Comparison of ENCODE assay signal across 19 cellular contexts in genomic region chr20:48774696-48775095, GRCh38. TPM values are rescaled to one million over a fixed set of nuclear protein-coding genes. Genes with fewer than 3 reads are reported as not detected.
DNase-seq lines count a peak whose midpoint lies in the region; ATAC-seq and TF ChIP-seq lines count a peak whose summit lies in the region.
"Had no signal": no experiment of that assay in that cellular context is flagged by ENCODE, and none has a peak within 500 bp of the region (broad histone marks: within the 10 kb centered on the region; RNA-seq: fewer than 3 reads in every experiment).

No MANE protein-coding gene starts in this region.

- H3K9me3 Mint-ChIP-seq in CD4-positive, alpha-beta memory T cell = peaks cover 0 to 7% (median 0%) of the 10 kb centered on the region in 8 donors
- H3K9me3 Mint-ChIP-seq in activated B cell treated with CpG ODN at 0.5 μM for 24 hours = peaks cover 6% of the 10 kb centered on the region
- peaks cover 3% of the 10 kb centered on the region for H3K9me3 Mint-ChIP-seq in stimulated activated effector memory CD8-positive, alpha-beta T cell treated with anti-CD3 and anti-CD28 coated beads, Interleukin-12 subunit alpha, Interleukin-12 subunit beta, amount 100 ng/mL, for 72 hours

- no peaks in the 10 kb centered on the region for H3K9me3 ChIP-seq in CD4-positive, alpha-beta memory T cell (ENCODE audit: control insufficient read depth in 1 of 2, low read length in 2 of 2)
- H3K9me3 ChIP-seq in left lung (peaks cover 0 to 2% of the 10 kb centered on the region in 2 donors), ascending aorta (no peaks in the 10 kb centered on the region)
- H3K9me3 ChIP-seq: SJCRH30, suprapubic skin had no signal

- no peaks in the 10 kb centered on the region for H3K27me3 ChIP-seq in CD4-positive, alpha-beta memory T cell (ENCODE audit: insufficient read depth, low read length)
- H3K27me3 ChIP-seq in left lung (peaks cover 0 to 25% of the 10 kb centered on the region in 2 donors), ascending aorta (no peaks in the 10 kb centered on the region)
- H3K27me3 ChIP-seq: SJCRH30 had no signal

- H3K4me3 ChIP-seq in CD4-positive, alpha-beta memory T cell (ENCODE audit: low read length in 2 of 2) = no peak overlapping the region
- no peak overlapping the region for H3K4me3 ChIP-seq in left lung
- no peak overlapping the region for H3K4me3 ChIP-seq in ascending aorta
- H3K4me3 ChIP-seq: K562, lung, SJCRH30, suprapubic skin had no signal

- H3K4me1 Mint-ChIP-seq in CD4-positive, alpha-beta memory T cell = peaks cover 55 to 79% (median 68%) of the 10 kb centered on the region in 4 donors
- peaks cover 58% of the 10 kb centered on the region for H3K4me1 Mint-ChIP-seq in activated B cell treated with CpG ODN at 0.5 μM for 24 hours
- peaks cover 92% of the 10 kb centered on the region for H3K4me1 Mint-ChIP-seq in stimulated activated effector memory CD8-positive, alpha-beta T cell treated with anti-CD3 and anti-CD28 coated beads, Interleukin-12 subunit alpha, Interleukin-12 subunit beta, amount 100 ng/mL, for 72 hours

- H3K27me3 Mint-ChIP-seq in CD4-positive, alpha-beta memory T cell = no peaks in the 10 kb centered on the region
- H3K27me3 Mint-ChIP-seq in activated B cell treated with CpG ODN at 0.5 μM for 24 hours = no peaks in the 10 kb centered on the region

- no peaks in the 10 kb centered on the region for H3K36me3 ChIP-seq in CD4-positive, alpha-beta memory T cell (ENCODE audit: insufficient read depth, low read length)
- H3K36me3 ChIP-seq in left lung (no peaks in the 10 kb centered on the region), ascending aorta (no peaks in the 10 kb centered on the region)
- H3K36me3 ChIP-seq: SJCRH30, suprapubic skin had no signal

- CTCF ChIA-PET in CD4-positive, alpha-beta memory T cell (lab: Charles Lee; ENCODE audit: partially characterized antibody) = interaction anchor here (1.2 to 1.3 kb wide), 2 partner anchors 102 to 130 kb away, joined by 3 to 4 read pairs; no protein-coding TSS in a partner anchor
- CTCF ChIA-PET in activated B cell treated with CpG ODN at 0.5 μM for 24 hours (lab: Charles Lee) = no interaction called here

- peaks cover 85% of the 10 kb centered on the region for H3K4me1 ChIP-seq in CD4-positive, alpha-beta memory T cell (ENCODE audit: insufficient read depth, low read length)
- H3K4me1 ChIP-seq in left lung (peaks cover 13 to 99% of the 10 kb centered on the region in 2 donors), ascending aorta (peaks cover 5 to 18% of the 10 kb centered on the region in 2 donors)
- H3K4me1 ChIP-seq: SJCRH30 had no signal

- no peak for DNase-seq in CD4-positive, alpha-beta memory T cell
- DNase-seq in activated B cell treated with CpG ODN at 0.5 μM for 24 hours = no peak
- DNase-seq in left lung = peak in 1 of 2 donors; percentile 78
- no peak for DNase-seq in stimulated activated effector memory CD8-positive, alpha-beta T cell treated with anti-CD3 and anti-CD28 coated beads, Interleukin-12 subunit alpha, Interleukin-12 subunit beta, amount 100 ng/mL, for 72 hours (ENCODE audit: low spot score in 2 of 2)
- no peak for DNase-seq in globus pallidus (ENCODE audit: low spot score)
- no peak for DNase-seq in ascending aorta (ENCODE audit: low spot score in 2 of 2)
- DNase-seq in GM13976 (ENCODE audit: low spot score) = no peak
- DNase-seq: activated effector memory CD4-positive, alpha-beta T cell treated with Interleukin-2 at 50 U/mL for 16 hours; DND-41; foreskin melanocyte; NCI-H1048; NCI-H2081; NCI-H524; retina; SJCRH30; T1000 had no signal

- in situ Hi-C loops in GM13976 (cut with MboI; ENCODE audit: low sequenced_read_pairs, unreplicated experiment) = no loop called here

- no peak for TF ChIP-seq CTCF in activated B cell treated with CpG ODN at 0.5 μM for 24 hours (IDR thresholded peaks at IDR 0.05)
- no peak for TF ChIP-seq CTCF in left lung (IDR thresholded peaks at IDR 0.05)
- no peak for TF ChIP-seq CTCF in ascending aorta (IDR thresholded peaks at IDR 0.05)
- TF ChIP-seq CTCF in GM13976 (IDR thresholded peaks at IDR 0.05; ENCODE audit: borderline replicate concordance, control extremely low read depth, extremely low read depth, insufficient read depth, missing control alignments) = no peak

- H3K4me3 Mint-ChIP-seq in CD4-positive, alpha-beta memory T cell = peak overlapping the region in 5 of 8 donors; percentile 1 to 65 (median 59)
- no peak overlapping the region for H3K4me3 Mint-ChIP-seq in activated B cell treated with CpG ODN at 0.5 μM for 24 hours
- H3K4me3 Mint-ChIP-seq in stimulated activated effector memory CD8-positive, alpha-beta T cell treated with anti-CD3 and anti-CD28 coated beads, Interleukin-12 subunit alpha, Interleukin-12 subunit beta, amount 100 ng/mL, for 72 hours = peak overlapping the region; percentile 53

- H3K27ac ChIP-seq in CD4-positive, alpha-beta memory T cell (ENCODE audit: low read depth, low read length) = peak overlapping the region; percentile 23
- H3K27ac ChIP-seq in left lung (peak overlapping the region; percentile 39 to 87), ascending aorta (peak overlapping the region in 1 of 2 donors; percentile 1)
- H3K27ac ChIP-seq: SJCRH30, suprapubic skin had no signal

- peak overlapping the region; percentile 70 to 91 (median 83) for H3K27ac Mint-ChIP-seq in CD4-positive, alpha-beta memory T cell
- peak overlapping the region; percentile 70 for H3K27ac Mint-ChIP-seq in activated B cell treated with CpG ODN at 0.5 μM for 24 hours
- H3K27ac Mint-ChIP-seq in stimulated activated effector memory CD8-positive, alpha-beta T cell treated with anti-CD3 and anti-CD28 coated beads, Interleukin-12 subunit alpha, Interleukin-12 subunit beta, amount 100 ng/mL, for 72 hours = peak overlapping the region; percentile 92

- ATAC-seq in activated B cell treated with CpG ODN at 0.5 μM for 24 hours (ENCODE audit: low read depth) (no peak), left lung (no peak)
- ATAC-seq in stimulated activated effector memory CD8-positive, alpha-beta T cell treated with anti-CD3 and anti-CD28 coated beads, Interleukin-12 subunit alpha, Interleukin-12 subunit beta, amount 100 ng/mL, for 72 hours = no peak
- ATAC-seq: K562 had no signal

- intact Hi-C loops in CD4-positive, alpha-beta memory T cell (cut with micrococcal nuclease) = no loop called here
- intact Hi-C loops in activated B cell treated with CpG ODN at 0.5 μM for 24 hours (cut with micrococcal nuclease) (no loop called here), left lung (cut with DNase I) (loop anchor here in 1 of 2 donors (10.0 kb wide), 1 partner anchor 50 kb away; the partner anchor contains the start of gene PREX1), ascending aorta (cut with DNase I) (no loop called here)

- POLR2A ChIA-PET in CD4-positive, alpha-beta memory T cell (lab: Charles Lee; ENCODE audit: partially characterized antibody) = interaction anchor here (0.8 to 1.4 kb wide), 3 partner anchors 13 to 52 kb away, joined by 3 to 4 read pairs (median 3); no protein-coding TSS in a partner anchor
- POLR2A ChIA-PET in activated B cell treated with CpG ODN at 0.5 μM for 24 hours (lab: Charles Lee) = interaction anchor here (1.5 kb wide), 1 partner anchor 9 kb away, joined by 5 read pairs; no protein-coding TSS in a partner anchor

- H3K36me3 Mint-ChIP-seq in CD4-positive, alpha-beta memory T cell = peaks cover 23 to 33% of the 10 kb centered on the region in 2 donors
- H3K36me3 Mint-ChIP-seq in activated B cell treated with CpG ODN at 0.5 μM for 24 hours (ENCODE audit: low read depth) = peaks cover 20% of the 10 kb centered on the region
- H3K36me3 Mint-ChIP-seq in stimulated activated effector memory CD8-positive, alpha-beta T cell treated with anti-CD3 and anti-CD28 coated beads, Interleukin-12 subunit alpha, Interleukin-12 subunit beta, amount 100 ng/mL, for 72 hours = peaks cover 37% of the 10 kb centered on the region

RNA-seq across cellular contexts. Expression of gene PREX1, which starts 53.1 kb away (rescaled TPM):
- total RNA-seq in CD4-positive, alpha-beta memory T cell = 100 to 1,000 TPM; 164 to 165 TPM
- 10 to 100 TPM; 10.6 to 79.6 TPM for polyA plus RNA-seq in CD4-positive, alpha-beta memory T cell
- total RNA-seq in activated B cell treated with CpG ODN at 0.5 μM for 24 hours (65.0 and 71.4 TPM in 2 replicates), left lung (100 to 1,000 TPM in 1 of 2 donors, 10 to 100 TPM in 1; 40.6 to 111 TPM), ascending aorta (75.4 TPM)
